11 cellular contexts compared by ENCODE assay signal in the genomic region with DNA sequence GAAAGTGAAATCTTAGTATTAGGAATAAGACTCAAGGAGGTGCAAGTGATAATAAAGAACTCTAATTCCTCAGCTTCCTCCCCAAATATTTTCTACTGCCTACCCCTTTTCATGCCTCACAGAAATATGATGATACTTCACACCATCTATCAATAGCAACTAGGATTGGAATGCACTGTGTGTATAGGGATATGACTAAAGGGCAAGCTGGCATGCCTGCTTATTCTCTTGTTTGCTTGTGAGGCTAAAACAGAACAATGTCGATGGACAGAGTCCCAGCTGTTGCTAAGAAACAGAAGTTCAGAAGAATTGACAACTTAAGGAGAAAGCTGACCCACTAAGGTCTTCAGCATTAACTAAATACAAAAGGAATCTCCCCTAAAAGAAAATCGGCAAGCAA. TPM values are rescaled to one million over a fixed set of nuclear protein-coding genes. Genes with fewer than 3 reads are reported as not detected.
DNase-seq lines count a peak whose midpoint lies in the region; ATAC-seq, FAIRE-seq and TF ChIP-seq lines count a peak whose summit lies in the region.
"Had no signal": no experiment of that assay in that cellular context is flagged by ENCODE, and none has a peak within 500 bp of the region (broad histone marks: within the 10 kb centered on the region; RNA-seq: fewer than 3 reads in every experiment).

No MANE protein-coding gene starts in this region.

- DNase-seq in mammary epithelial cell, result peak; percentile 25
- DNase-seq in MCF 10A (ENCODE audit: unreplicated experiment), result no peak
- DNase-seq in bronchial epithelial cell (ENCODE audit: low read depth), result peak; percentile 50
- peak; percentile 41 for DNase-seq in iris pigment epithelial cell (ENCODE audit: low read depth)
- DNase-seq in upper lobe of right lung, result no peak
- no peak for DNase-seq in glomerular visceral epithelial cell (ENCODE audit: extremely low spot score)
- DNase-seq in SIG-M5 treated with dmso at 0.1 percent for 504 hours (lab: John Stamatoyannopoulos, UW; ENCODE audit: unreplicated experiment), result no peak
- DNase-seq: activated naive CD4-positive, alpha-beta T cell treated with anti-CD3 and anti-CD28 coated beads, Interleukin-2, amount 50 U/mL, for 16 hours; erythroblast; NCI-H510A treated with DMSO at 0.1 percent for 48 hours had no signal

- H3K4me1 ChIP-seq in mammary epithelial cell (ENCODE audit: insufficient read depth, low read length) (peaks cover 9% of the 10 kb centered on the region), upper lobe of right lung (peaks cover 11% of the 10 kb centered on the region)

- FAIRE-seq in bronchial epithelial cell (lab: Jason Lieb, UNC), result no peak

- peaks cover 54% of the 10 kb centered on the region for H3K4me1 Mint-ChIP-seq in MCF 10A (ENCODE audit: insufficient read depth, unreplicated experiment)

- H3K36me3 ChIP-seq in mammary epithelial cell (ENCODE audit: insufficient read depth, low read length), result no peaks in the 10 kb centered on the region
- no peaks in the 10 kb centered on the region for H3K36me3 ChIP-seq in bronchial epithelial cell (ENCODE audit: control insufficient read depth, insufficient read depth, low read length)
- no peaks in the 10 kb centered on the region for H3K36me3 ChIP-seq in upper lobe of right lung

- intact Hi-C loops in mammary epithelial cell (cut with micrococcal nuclease) (no loop called here), MCF 10A (cut with micrococcal nuclease) (no loop called here), upper lobe of right lung (cut with DNase I) (no loop called here)

- no peak overlapping the region for H3K27ac Mint-ChIP-seq in MCF 10A (ENCODE audit: low read depth, unreplicated experiment)

- H3K27me3 ChIP-seq in mammary epithelial cell (ENCODE audit: insufficient read depth, low read length), result no peaks in the 10 kb centered on the region
- no peaks in the 10 kb centered on the region for H3K27me3 ChIP-seq in bronchial epithelial cell (ENCODE audit: control insufficient read depth, insufficient read depth, low read length)
- no peaks in the 10 kb centered on the region for H3K27me3 ChIP-seq in upper lobe of right lung

- no peaks in the 10 kb centered on the region for H3K27me3 Mint-ChIP-seq in MCF 10A (ENCODE audit: insufficient read depth, unreplicated experiment)

- in situ Hi-C loops in mammary epithelial cell (cut with MboI; ENCODE audit: low sequenced_read_pairs in 2 of 2), result no loop called here

- H3K27ac ChIP-seq in mammary epithelial cell (ENCODE audit: insufficient read depth, low read depth, low read length) (no peak overlapping the region), upper lobe of right lung (no peak overlapping the region)

- TF ChIP-seq CTCF in mammary epithelial cell (conservative IDR thresholded peaks at IDR 0.05 in 1 of 2, IDR thresholded peaks at IDR 0.05 in 1 of 2; ENCODE audit: extremely low read depth in 1 of 2, insufficient read depth in 1 of 2, low read depth in 1 of 2, low read length in 2 of 2) (no peak), MCF 10A (IDR thresholded peaks at IDR 0.05; ENCODE audit: unreplicated experiment) (no peak), bronchial epithelial cell (IDR thresholded peaks at IDR 0.05; ENCODE audit: insufficient read depth, low read length, severe bottlenecking) (no peak), upper lobe of right lung (IDR thresholded peaks at IDR 0.05) (no peak)

- no peak overlapping the region for H3K4me3 Mint-ChIP-seq in MCF 10A (ENCODE audit: unreplicated experiment)

- H3K9me3 ChIP-seq in mammary epithelial cell (replicated peaks; ENCODE audit: insufficient read depth, low read length) (no peaks in the 10 kb centered on the region), upper lobe of right lung (no peaks in the 10 kb centered on the region)

- H3K4me2 ChIP-seq in mammary epithelial cell (ENCODE audit: insufficient read depth, low read depth, low read length), result no peak overlapping the region

- no peaks in the 10 kb centered on the region for H3K9me3 Mint-ChIP-seq in MCF 10A (ENCODE audit: unreplicated experiment)

- no peaks in the 10 kb centered on the region for H3K79me2 ChIP-seq in mammary epithelial cell (ENCODE audit: insufficient read depth, low read length)

- H2AFZ ChIP-seq in mammary epithelial cell (ENCODE audit: low read depth, low read length), result no peak overlapping the region

- CTCF ChIA-PET in mammary epithelial cell (lab: Charles Lee; ENCODE audit: low non-redundant PET) (no interaction called here), MCF 10A (lab: Yijun Ruan, JAX) (no interaction called here)

- dilution Hi-C loops in mammary epithelial cell (cut with HindIII; ENCODE audit: low sequenced_read_pairs), result no loop called here

- WGBS in mammary epithelial cell (ENCODE audit: low coverage, missing lambda C conversion rate), result 0% methylated on average over 2 of the region's 2 CpGs

- ATAC-seq in upper lobe of right lung (peak; percentile 35), GM18861 (IDR thresholded peaks at IDR 0.05; ENCODE audit: unreplicated experiment) (no peak)

- H3K36me3 Mint-ChIP-seq in MCF 10A (ENCODE audit: insufficient read depth, unreplicated experiment), result peaks cover 12% of the 10 kb centered on the region

- H3K4me3 ChIP-seq in mammary epithelial cell (replicated peaks in 1 of 3; ENCODE audit: insufficient read depth in 1 of 3, low read depth in 2 of 3, low read length in 3 of 3) (no peak overlapping the region), bronchial epithelial cell (ENCODE audit: low read depth, low read length) (no peak overlapping the region), upper lobe of right lung (no peak overlapping the region)

- H4K20me1 ChIP-seq in mammary epithelial cell (ENCODE audit: insufficient read depth, low read length), result no peaks in the 10 kb centered on the region

- no peak overlapping the region for H3K9ac ChIP-seq in mammary epithelial cell (ENCODE audit: insufficient read depth, low read length)

- BruUV-seq in mammary epithelial cell (replicated peaks; lab: Mats Ljungman, UMichigan) (no TSS peak), MCF 10A (replicated peaks; lab: Mats Ljungman, UMichigan) (no TSS peak)

- POLR2A ChIA-PET in MCF 10A (lab: Yijun Ruan, JAX), result interaction anchor here (0.6 to 8.9 kb wide), 2 partner anchors 10 to 467 kb away, joined by 3 to 167 read pairs; a partner anchor contains a TSS

RNA-seq across cellular contexts. Expression of a gene that starts 9.7 kb away (rescaled TPM):
- 10 to 100 TPM; 34.9 to 39.8 TPM for total RNA-seq in mammary epithelial cell
- 11.6 TPM for polyA plus RNA-seq in mammary epithelial cell
- polyA minus RNA-seq in mammary epithelial cell, result 49.4 TPM
- 50.8 and 54.7 TPM in 2 replicates for total RNA-seq in MCF 10A (2022)
- 42.0 and 50.5 TPM in 2 replicates for total RNA-seq in bronchial epithelial cell
- 33.3 TPM for total RNA-seq in upper lobe of right lung

Comparison
In these comparisons a context has a peak if more than half of its experiments do, and no peak if none do; other contexts are left out.
1. DNase-seq: peak in mammary epithelial cell (single experiment), bronchial epithelial cell (single experiment) and iris pigment epithelial cell (single experiment); none in MCF 10A (single experiment), upper lobe of right lung (single experiment), glomerular visceral epithelial cell (single experiment) and SIG-M5 treated with dmso at 0.1 percent for 504 hours (single experiment).